Comparison of ENCODE assay signal across 19 cellular contexts in the genomic region with DNA sequence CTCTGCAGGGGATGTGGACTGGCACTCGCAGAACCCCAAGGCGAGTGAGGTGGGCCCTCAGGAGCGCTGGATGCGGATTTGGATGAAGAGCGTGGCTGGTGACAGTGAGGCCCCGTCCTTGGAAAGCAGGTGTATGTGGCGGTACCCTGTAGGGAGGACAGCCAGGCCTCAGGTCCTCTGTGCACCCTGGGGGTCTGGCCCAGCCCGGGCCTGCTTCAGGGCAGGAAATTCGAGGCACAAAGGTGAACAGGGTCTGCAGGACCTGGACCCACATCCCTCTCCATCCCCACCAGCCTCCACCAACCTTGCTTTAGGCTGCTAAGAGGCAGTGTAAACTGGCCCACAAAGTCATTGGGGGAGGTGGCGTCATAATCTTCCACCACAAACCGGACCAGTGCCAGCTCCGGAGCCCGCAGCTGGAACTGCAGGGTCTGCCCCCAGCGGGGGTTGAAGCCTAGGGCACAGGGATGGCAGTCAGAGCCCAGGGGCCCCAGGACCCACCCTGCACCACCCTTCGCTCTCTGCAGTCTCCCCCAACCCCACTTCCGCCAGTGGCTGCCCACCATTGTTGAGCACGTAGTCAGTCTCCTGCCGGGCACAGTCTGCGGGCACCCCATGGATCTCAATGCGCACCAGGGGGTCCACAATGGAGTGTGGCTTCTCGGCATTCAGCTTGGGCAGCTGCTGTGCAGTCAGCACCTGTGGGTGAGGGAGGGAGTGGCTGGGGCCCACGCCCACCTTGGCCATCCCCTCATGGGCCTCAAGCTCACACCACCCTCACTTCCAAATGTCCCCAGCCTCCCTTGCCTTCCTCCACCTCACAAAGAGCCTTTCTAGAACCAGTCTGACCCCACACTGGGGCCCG. TPM values are rescaled to one million over a fixed set of nuclear protein-coding genes. Genes with fewer than 3 reads are reported as not detected.
DNase-seq lines count a peak whose midpoint lies in the region; FAIRE-seq and TF ChIP-seq lines count a peak whose summit lies in the region.
"Had no signal": no experiment of that assay in that cellular context is flagged by ENCODE, and none has a peak within 500 bp of the region (broad histone marks: within the 10 kb centered on the region; RNA-seq: fewer than 3 reads in every experiment).

No MANE protein-coding gene starts in this region.

- H3K27ac ChIP-seq in right atrium auricular region: peak overlapping the region; percentile 86 to 93
- H3K27ac ChIP-seq in muscle layer of colon (ENCODE audit: low read depth, low read length): peak overlapping the region; percentile 73
- H3K27ac ChIP-seq: C4-2B, KMS-11 had no signal

- DNase-seq in right atrium auricular region (ENCODE audit: low spot score): no peak
- DNase-seq in cardiac septum (ENCODE audit: low spot score): no peak
- no peak for DNase-seq in urothelium cell line (ENCODE audit: low spot score)
- no peak for DNase-seq in immature natural killer cell
- no peak for DNase-seq in central memory CD4-positive, alpha-beta T cell
- DNase-seq: activated CD4-positive, alpha-beta T cell treated with anti-CD3 and anti-CD28 coated beads, Interleukin-2, amount 50 U/mL, for 1 hour; activated CD8-positive, alpha-beta memory T cell treated with anti-CD3 and anti-CD28 coated beads, Interleukin-2, amount 50 U/mL, for 48 hours; activated effector memory CD4-positive, alpha-beta T cell treated with anti-CD3 and anti-CD28 coated beads, Interleukin-2, amount 50 U/mL, for 16 hours; natural killer cell; NCI-H2029 treated with DMSO at 0.1 percent for 48 hours; spleen; T-cell had no signal

- no peak overlapping the region for H3K9ac ChIP-seq in muscle layer of colon (ENCODE audit: low read length)
- H3K9ac ChIP-seq: KMS-11 had no signal

- H3K4me1 ChIP-seq in right atrium auricular region: peaks cover 0 to 44% of the 10 kb centered on the region in 2 donors
- H3K4me1 ChIP-seq in muscle layer of colon (ENCODE audit: insufficient read depth, low read length): peaks cover 24% of the 10 kb centered on the region

- peaks cover 0 to 4% (median 0%) of the 10 kb centered on the region in 3 donors for H3K36me3 Mint-ChIP-seq in immature natural killer cell
- H3K36me3 Mint-ChIP-seq: natural killer cell had no signal

- H3K27ac Mint-ChIP-seq in immature natural killer cell: no peak overlapping the region
- H3K27ac Mint-ChIP-seq: natural killer cell, T-cell had no signal

- H3K9me3 ChIP-seq in right atrium auricular region (no peaks in the 10 kb centered on the region), muscle layer of colon (ENCODE audit: low read length) (no peaks in the 10 kb centered on the region)
- H3K9me3 ChIP-seq: A549, spleen had no signal

- peak; percentile 79 for FAIRE-seq in urothelium cell line (lab: Jason Lieb, UNC)
- FAIRE-seq: A549, GM12891, islet of Langerhans had no signal

- H3K27me3 ChIP-seq in right atrium auricular region (no peaks in the 10 kb centered on the region), muscle layer of colon (ENCODE audit: control insufficient read depth in 1 of 2, insufficient read depth in 2 of 2, low read length in 2 of 2) (no peaks in the 10 kb centered on the region)
- H3K27me3 ChIP-seq: spleen had no signal

- H3K4me3 Mint-ChIP-seq in immature natural killer cell: no peak overlapping the region
- H3K4me3 Mint-ChIP-seq: central memory CD8-positive, alpha-beta T cell; natural killer cell; T-cell had no signal

- peaks cover 0 to 3% (median 1%) of the 10 kb centered on the region in 3 donors for H3K27me3 Mint-ChIP-seq in immature natural killer cell (ENCODE audit: low read depth in 3 of 3)
- H3K27me3 Mint-ChIP-seq: central memory CD8-positive, alpha-beta T cell; T-cell had no signal

- no peak for TF ChIP-seq CTCF in right atrium auricular region (IDR thresholded peaks at IDR 0.05)

- H3K4me3 ChIP-seq in right atrium auricular region: no peak overlapping the region
- no peak overlapping the region for H3K4me3 ChIP-seq in muscle layer of colon (ENCODE audit: low read depth in 1 of 2, low read length in 2 of 2)
- H3K4me3 ChIP-seq: A549, spleen had no signal

- intact Hi-C loops in cardiac septum (cut with DNase I): no loop called here

- no peaks in the 10 kb centered on the region for H3K9me3 Mint-ChIP-seq in immature natural killer cell
- H3K9me3 Mint-ChIP-seq: central memory CD8-positive, alpha-beta T cell; natural killer cell; T-cell had no signal

- H3K36me3 ChIP-seq in right atrium auricular region (peaks cover 55% of the 10 kb centered on the region), muscle layer of colon (ENCODE audit: insufficient read depth, low read length) (peaks cover 66% of the 10 kb centered on the region)

- H3K4me1 Mint-ChIP-seq in immature natural killer cell: no peaks in the 10 kb centered on the region
- H3K4me1 Mint-ChIP-seq: central memory CD8-positive, alpha-beta T cell; natural killer cell; T-cell had no signal

RNA-seq across cellular contexts. Expression of a gene that starts 19.5 kb away (rescaled TPM):
- total RNA-seq in right atrium auricular region (100 to 1,000 TPM; 102 to 156 TPM), cardiac septum (87.6 TPM)
- polyA plus RNA-seq in immature natural killer cell: under 1 TPM in 1 of 3 donors, not detected in 2; 0.75 TPM

RNA-seq across cellular contexts. Expression of a gene that starts 22.7 kb away (rescaled TPM):
- total RNA-seq in right atrium auricular region: 1 to 10 TPM; 9.0 to 9.4 TPM
- 6.4 TPM for total RNA-seq in cardiac septum
- 10 to 100 TPM in 2 of 3 donors, 1 to 10 TPM in 1; 7.9 to 11.2 (median 10.4) TPM for polyA plus RNA-seq in immature natural killer cell

RNA-seq across cellular contexts. Expression of a gene that starts 35.5 kb away (rescaled TPM):
- total RNA-seq in right atrium auricular region: 10 to 100 TPM; 16.4 to 31.1 TPM
- 19.8 TPM for total RNA-seq in cardiac septum
- polyA plus RNA-seq in immature natural killer cell: 1 to 10 TPM; 1.1 to 7.2 (median 3.0) TPM

RNA-seq across cellular contexts. Expression of a gene that starts 48.9 kb away (rescaled TPM):
- total RNA-seq in right atrium auricular region (1 to 10 TPM; 3.1 to 6.8 TPM), cardiac septum (3.3 TPM)
- polyA plus RNA-seq in immature natural killer cell: 1 to 10 TPM; 1.9 to 7.4 (median 5.6) TPM

RNA-seq across cellular contexts. Expression of a gene that starts 51.7 kb away (rescaled TPM):
- total RNA-seq in right atrium auricular region: 10 to 100 TPM; 44.6 to 52.7 TPM
- total RNA-seq in cardiac septum: 74.8 TPM
- 10 to 100 TPM; 53.8 to 74.1 (median 69.9) TPM for polyA plus RNA-seq in immature natural killer cell
